Comparison of ENCODE assay signal across 1 cellular context in the genomic region with DNA sequence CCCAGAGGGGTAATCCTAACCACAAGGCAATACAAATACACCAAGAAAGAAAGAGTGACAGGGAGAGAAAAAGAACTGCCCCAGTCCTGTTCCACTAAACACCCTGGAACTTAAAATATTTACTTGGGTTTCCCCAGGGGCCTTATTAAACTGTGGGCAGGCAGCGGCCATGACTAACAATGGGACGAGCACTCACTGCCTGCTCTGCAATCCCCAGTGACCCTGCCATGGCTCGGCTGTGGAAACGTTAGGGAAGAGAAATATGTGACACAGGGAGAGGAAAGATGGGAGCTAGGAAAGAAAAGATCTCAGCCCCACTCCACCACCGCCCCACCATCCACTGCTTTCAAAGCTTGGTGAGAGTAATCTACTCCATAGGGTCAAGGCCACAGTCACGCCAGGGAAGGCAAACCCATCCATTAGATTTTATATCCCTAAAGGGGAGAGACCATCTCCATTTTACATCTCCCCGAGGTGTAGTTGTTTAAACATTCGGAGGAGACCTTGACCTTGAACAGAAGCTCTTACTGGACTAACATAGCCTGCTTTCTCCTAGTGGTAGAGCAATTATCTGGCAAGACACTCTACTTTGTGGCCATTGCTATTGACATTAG.
TF ChIP-seq lines count a peak whose summit lies in the region.

No MANE protein-coding gene starts in this region.

TF ChIP-seq in HEK293, 187 proteins besides CTCF, POLR2A, EP300 and RAD21 (continued from another document and continues in another):
- TF ChIP-seq ZBTB20 (tag by site-specific recombination; IDR thresholded peaks at IDR 0.05) (0 out of 2 replicates have a peak, but pooled peaks have one; percentile 37), SALL2 (tag by site-specific recombination; IDR thresholded peaks at IDR 0.05; ENCODE audit: borderline replicate concordance) (no peak), ZNF776 (tag by site-specific recombination; IDR thresholded peaks at IDR 0.05; ENCODE audit: borderline replicate concordance) (no peak), ZNF670 (tag by site-specific recombination; IDR thresholded peaks at IDR 0.05; ENCODE audit: low read depth) (no peak), ZNF548 (tag by site-specific recombination; IDR thresholded peaks at IDR 0.05) (no peak), ZNF558 (tag by site-specific recombination; IDR thresholded peaks at IDR 0.05) (no peak), OVOL3 (tag by site-specific recombination; IDR thresholded peaks at IDR 0.05) (no peak), ZNF747 (tag by site-specific recombination; IDR thresholded peaks at IDR 0.05) (no peak), ZNF580 (tag by site-specific recombination; IDR thresholded peaks at IDR 0.05) (no peak), ZFP3 (tag by site-specific recombination; IDR thresholded peaks at IDR 0.05; ENCODE audit: low read depth) (no peak), ZNF112 (tag by site-specific recombination; IDR thresholded peaks at IDR 0.05) (no peak), ZNF677 (tag by site-specific recombination; IDR thresholded peaks at IDR 0.05) (no peak), ZNF221 (tag by site-specific recombination; IDR thresholded peaks at IDR 0.05; ENCODE audit: borderline replicate concordance) (no peak), ZNF266 (tag by site-specific recombination; IDR thresholded peaks at IDR 0.05; ENCODE audit: low read depth) (no peak), PRDM4 (tag by site-specific recombination; IDR thresholded peaks at IDR 0.05) (peak; percentile 7; the same call in 1 of the 2 replicates), ZNF16 (tag by site-specific recombination; IDR thresholded peaks at IDR 0.05; ENCODE audit: low read depth) (no peak), ZIC2 (tag by site-specific recombination; IDR thresholded peaks at IDR 0.05) (peak; percentile 19; the same call in 1 of the 2 replicates), HOXC10 (CRISPR knock-in tag; IDR thresholded peaks at IDR 0.05) (no peak), ATF2 (tag by site-specific recombination; IDR thresholded peaks at IDR 0.05; ENCODE audit: low read depth) (no peak), ZNF701 (tag by site-specific recombination; IDR thresholded peaks at IDR 0.05) (no peak), ZBTB48 (tag by site-specific recombination; IDR thresholded peaks at IDR 0.05) (peak; percentile 84), ZNF341 (tag by site-specific recombination; IDR thresholded peaks at IDR 0.05; ENCODE audit: low read depth) (no peak; the same call in 1 of the 2 replicates), ZNF510 (tag by site-specific recombination; IDR thresholded peaks at IDR 0.05; ENCODE audit: insufficient replicate concordance) (no peak), ZNF404 (tag by site-specific recombination; IDR thresholded peaks at IDR 0.05) (no peak), PATZ1 (tag by site-specific recombination; IDR thresholded peaks at IDR 0.05) (0 out of 2 replicates have a peak, but pooled peaks have one; percentile 20), MYNN (tag by site-specific recombination; IDR thresholded peaks at IDR 0.05; ENCODE audit: borderline replicate concordance) (no peak), ZNF37A (tag by site-specific recombination; IDR thresholded peaks at IDR 0.05) (no peak), GLI2 (tag by site-specific recombination; IDR thresholded peaks at IDR 0.05; ENCODE audit: borderline replicate concordance, low read depth) (no peak), ZNF529 (tag by site-specific recombination; IDR thresholded peaks at IDR 0.05; ENCODE audit: insufficient replicate concordance) (no peak), ZNF549 (tag by site-specific recombination; IDR thresholded peaks at IDR 0.05) (no peak), ZBTB26 (tag by site-specific recombination; optimal IDR thresholded peaks at IDR 0.05) (no peak), ZNF792 (tag by site-specific recombination; IDR thresholded peaks at IDR 0.05) (no peak), ZNF211 (tag by site-specific recombination; IDR thresholded peaks at IDR 0.05; ENCODE audit: low read depth) (no peak), ZNF274 (IDR thresholded peaks at IDR 0.05; ENCODE audit: low read length) (no peak), ZNF274 (tag by site-specific recombination; IDR thresholded peaks at IDR 0.05; ENCODE audit: borderline replicate concordance) (no peak)
- TF ChIP-seq, protein P1, sequence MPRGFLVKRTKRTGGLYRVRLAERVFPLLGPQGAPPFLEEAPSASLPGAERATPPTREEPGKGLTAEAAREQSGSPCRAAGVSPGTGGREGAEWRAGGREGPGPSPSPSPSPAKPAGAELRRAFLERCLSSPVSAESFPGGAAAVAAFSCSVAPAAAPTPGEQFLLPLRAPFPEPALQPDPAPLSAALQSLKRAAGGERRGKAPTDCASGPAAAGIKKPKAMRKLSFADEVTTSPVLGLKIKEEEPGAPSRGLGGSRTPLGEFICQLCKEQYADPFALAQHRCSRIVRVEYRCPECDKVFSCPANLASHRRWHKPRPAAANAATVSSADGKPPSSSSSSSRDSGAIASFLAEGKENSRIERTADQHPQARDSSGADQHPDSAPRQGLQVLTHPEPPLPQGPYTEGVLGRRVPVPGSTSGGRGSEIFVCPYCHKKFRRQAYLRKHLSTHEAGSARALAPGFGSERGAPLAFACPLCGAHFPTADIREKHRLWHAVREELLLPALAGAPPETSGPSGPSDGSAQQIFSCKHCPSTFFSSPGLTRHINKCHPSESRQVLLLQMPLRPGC (tag by site-specific recombination; IDR thresholded peaks at IDR 0.05): no peak
- TF ChIP-seq, protein P2, sequence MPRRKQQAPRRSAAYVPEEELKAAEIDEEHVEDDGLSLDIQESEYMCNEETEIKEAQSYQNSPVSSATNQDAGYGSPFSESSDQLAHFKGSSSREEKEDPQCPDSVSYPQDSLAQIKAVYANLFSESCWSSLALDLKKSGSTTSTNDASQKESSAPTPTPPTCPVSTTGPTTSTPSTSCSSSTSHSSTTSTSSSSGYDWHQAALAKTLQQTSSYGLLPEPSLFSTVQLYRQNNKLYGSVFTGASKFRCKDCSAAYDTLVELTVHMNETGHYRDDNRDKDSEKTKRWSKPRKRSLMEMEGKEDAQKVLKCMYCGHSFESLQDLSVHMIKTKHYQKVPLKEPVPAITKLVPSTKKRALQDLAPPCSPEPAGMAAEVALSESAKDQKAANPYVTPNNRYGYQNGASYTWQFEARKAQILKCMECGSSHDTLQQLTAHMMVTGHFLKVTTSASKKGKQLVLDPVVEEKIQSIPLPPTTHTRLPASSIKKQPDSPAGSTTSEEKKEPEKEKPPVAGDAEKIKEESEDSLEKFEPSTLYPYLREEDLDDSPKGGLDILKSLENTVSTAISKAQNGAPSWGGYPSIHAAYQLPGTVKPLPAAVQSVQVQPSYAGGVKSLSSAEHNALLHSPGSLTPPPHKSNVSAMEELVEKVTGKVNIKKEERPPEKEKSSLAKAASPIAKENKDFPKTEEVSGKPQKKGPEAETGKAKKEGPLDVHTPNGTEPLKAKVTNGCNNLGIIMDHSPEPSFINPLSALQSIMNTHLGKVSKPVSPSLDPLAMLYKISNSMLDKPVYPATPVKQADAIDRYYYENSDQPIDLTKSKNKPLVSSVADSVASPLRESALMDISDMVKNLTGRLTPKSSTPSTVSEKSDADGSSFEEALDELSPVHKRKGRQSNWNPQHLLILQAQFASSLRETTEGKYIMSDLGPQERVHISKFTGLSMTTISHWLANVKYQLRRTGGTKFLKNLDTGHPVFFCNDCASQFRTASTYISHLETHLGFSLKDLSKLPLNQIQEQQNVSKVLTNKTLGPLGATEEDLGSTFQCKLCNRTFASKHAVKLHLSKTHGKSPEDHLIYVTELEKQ (tag by site-specific recombination; IDR thresholded peaks at IDR 0.05; ENCODE audit: borderline replicate concordance): no peak
- TF ChIP-seq, protein P3, sequence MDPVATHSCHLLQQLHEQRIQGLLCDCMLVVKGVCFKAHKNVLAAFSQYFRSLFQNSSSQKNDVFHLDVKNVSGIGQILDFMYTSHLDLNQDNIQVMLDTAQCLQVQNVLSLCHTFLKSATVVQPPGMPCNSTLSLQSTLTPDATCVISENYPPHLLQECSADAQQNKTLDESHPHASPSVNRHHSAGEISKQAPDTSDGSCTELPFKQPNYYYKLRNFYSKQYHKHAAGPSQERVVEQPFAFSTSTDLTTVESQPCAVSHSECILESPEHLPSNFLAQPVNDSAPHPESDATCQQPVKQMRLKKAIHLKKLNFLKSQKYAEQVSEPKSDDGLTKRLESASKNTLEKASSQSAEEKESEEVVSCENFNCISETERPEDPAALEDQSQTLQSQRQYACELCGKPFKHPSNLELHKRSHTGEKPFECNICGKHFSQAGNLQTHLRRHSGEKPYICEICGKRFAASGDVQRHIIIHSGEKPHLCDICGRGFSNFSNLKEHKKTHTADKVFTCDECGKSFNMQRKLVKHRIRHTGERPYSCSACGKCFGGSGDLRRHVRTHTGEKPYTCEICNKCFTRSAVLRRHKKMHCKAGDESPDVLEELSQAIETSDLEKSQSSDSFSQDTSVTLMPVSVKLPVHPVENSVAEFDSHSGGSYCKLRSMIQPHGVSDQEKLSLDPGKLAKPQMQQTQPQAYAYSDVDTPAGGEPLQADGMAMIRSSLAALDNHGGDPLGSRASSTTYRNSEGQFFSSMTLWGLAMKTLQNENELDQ (tag by site-specific recombination; IDR thresholded peaks at IDR 0.05; ENCODE audit: low read depth): no peak
- TF ChIP-seq, protein P4, sequence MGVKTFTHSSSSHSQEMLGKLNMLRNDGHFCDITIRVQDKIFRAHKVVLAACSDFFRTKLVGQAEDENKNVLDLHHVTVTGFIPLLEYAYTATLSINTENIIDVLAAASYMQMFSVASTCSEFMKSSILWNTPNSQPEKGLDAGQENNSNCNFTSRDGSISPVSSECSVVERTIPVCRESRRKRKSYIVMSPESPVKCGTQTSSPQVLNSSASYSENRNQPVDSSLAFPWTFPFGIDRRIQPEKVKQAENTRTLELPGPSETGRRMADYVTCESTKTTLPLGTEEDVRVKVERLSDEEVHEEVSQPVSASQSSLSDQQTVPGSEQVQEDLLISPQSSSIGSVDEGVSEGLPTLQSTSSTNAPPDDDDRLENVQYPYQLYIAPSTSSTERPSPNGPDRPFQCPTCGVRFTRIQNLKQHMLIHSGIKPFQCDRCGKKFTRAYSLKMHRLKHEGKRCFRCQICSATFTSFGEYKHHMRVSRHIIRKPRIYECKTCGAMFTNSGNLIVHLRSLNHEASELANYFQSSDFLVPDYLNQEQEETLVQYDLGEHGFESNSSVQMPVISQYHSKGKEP (tag by site-specific recombination; IDR thresholded peaks at IDR 0.05): no peak
- TF ChIP-seq, protein P5, sequence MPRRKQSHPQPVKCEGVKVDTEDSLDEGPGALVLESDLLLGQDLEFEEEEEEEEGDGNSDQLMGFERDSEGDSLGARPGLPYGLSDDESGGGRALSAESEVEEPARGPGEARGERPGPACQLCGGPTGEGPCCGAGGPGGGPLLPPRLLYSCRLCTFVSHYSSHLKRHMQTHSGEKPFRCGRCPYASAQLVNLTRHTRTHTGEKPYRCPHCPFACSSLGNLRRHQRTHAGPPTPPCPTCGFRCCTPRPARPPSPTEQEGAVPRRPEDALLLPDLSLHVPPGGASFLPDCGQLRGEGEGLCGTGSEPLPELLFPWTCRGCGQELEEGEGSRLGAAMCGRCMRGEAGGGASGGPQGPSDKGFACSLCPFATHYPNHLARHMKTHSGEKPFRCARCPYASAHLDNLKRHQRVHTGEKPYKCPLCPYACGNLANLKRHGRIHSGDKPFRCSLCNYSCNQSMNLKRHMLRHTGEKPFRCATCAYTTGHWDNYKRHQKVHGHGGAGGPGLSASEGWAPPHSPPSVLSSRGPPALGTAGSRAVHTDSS (tag by site-specific recombination; IDR thresholded peaks at IDR 0.05): no peak
